ENCODE assay signal across 1 cellular context in genomic region chr5:160873560-160874200, GRCh38.
TF ChIP-seq lines count a peak whose summit lies in the region.

No MANE protein-coding gene starts in this region.

TF ChIP-seq in H1, 55 proteins besides CTCF, POLR2A, EP300 and RAD21:
- peak; percentile 30 for TF ChIP-seq KDM4A (IDR thresholded peaks at IDR 0.05; ENCODE audit: low read depth, low read length, severe bottlenecking)
